30 cellular contexts compared by ENCODE assay signal in genomic region chr4:8005033-8005808, GRCh38.
"Had no signal": no experiment of that assay in that cellular context is flagged by ENCODE, and none has a peak within 500 bp of the region (broad histone marks: within the 10 kb centered on the region; RNA-seq: fewer than 3 reads in every experiment).

No MANE protein-coding gene starts in this region.

- H3K9me3 ChIP-seq: ascending aorta, breast epithelium, colonic mucosa, gastroesophageal sphincter had no signal

- H3K27ac Mint-ChIP-seq: activated CD4-positive, alpha-beta memory T cell treated with anti-CD3 and anti-CD28 coated beads, Interleukin-2, amount 10 ng/mL, durations not matched to agents 7 days and 5 days; activated CD4-positive, alpha-beta T cell treated with anti-CD3 and anti-CD28 coated beads for 36 hours; activated CD4-positive, alpha-beta T cell treated with anti-CD3 and anti-CD28 coated beads, Interleukin-2, amount 10 ng/mL, durations not matched to agents 7 days and 5 days; activated naive CD4-positive, alpha-beta T cell treated with anti-CD3 and anti-CD28 coated beads, Interleukin-2, amount 10 ng/mL, durations not matched to agents 7 days and 5 days; activated naive CD4-positive, alpha-beta T cell treated with anti-CD3 and anti-CD28 coated beads, Interleukin-2, amount 50 U/mL, for 72 hours; activated naive CD8-positive, alpha-beta T cell treated with anti-CD3 and anti-CD28 coated beads, Interleukin-2, amount 10 ng/mL, durations not matched to agents 7 days and 5 days; activated T-cell treated with anti-CD3 and anti-CD28 coated beads, Interleukin-2, amount 50 U/mL, for 72 hours; endodermal cell; T-helper 17 cell; T-helper 2 cell treated with Interferon-gamma antibody and Interleukin-4, amounts not matched to agents 5 μg/mL and 100 μg/mL, for 36 hours had no signal

- H3K4me1 Mint-ChIP-seq: activated CD4-positive, alpha-beta memory T cell treated with anti-CD3 and anti-CD28 coated beads, Interleukin-2, amount 10 ng/mL, durations not matched to agents 7 days and 5 days; activated CD4-positive, alpha-beta T cell treated with anti-CD3 and anti-CD28 coated beads for 36 hours; activated CD4-positive, alpha-beta T cell treated with anti-CD3 and anti-CD28 coated beads, Interleukin-2, amount 10 ng/mL, durations not matched to agents 7 days and 5 days; activated naive CD4-positive, alpha-beta T cell treated with anti-CD3 and anti-CD28 coated beads, Interleukin-2, amount 10 ng/mL, durations not matched to agents 7 days and 5 days; activated naive CD8-positive, alpha-beta T cell treated with anti-CD3 and anti-CD28 coated beads, Interleukin-2, amount 10 ng/mL, durations not matched to agents 7 days and 5 days had no signal

- H3K27ac ChIP-seq: ascending aorta, breast epithelium, cardiac muscle cell, colonic mucosa, gastroesophageal sphincter, WERI-Rb-1 had no signal

- H3K27me3 Mint-ChIP-seq: activated CD4-positive, alpha-beta memory T cell treated with anti-CD3 and anti-CD28 coated beads, Interleukin-2, amount 10 ng/mL, durations not matched to agents 7 days and 5 days; activated CD4-positive, alpha-beta T cell treated with anti-CD3 and anti-CD28 coated beads, Interleukin-2, amount 10 ng/mL, durations not matched to agents 7 days and 5 days; activated naive CD4-positive, alpha-beta T cell treated with anti-CD3 and anti-CD28 coated beads, Interleukin-2, amount 10 ng/mL, durations not matched to agents 7 days and 5 days; brain had no signal

- DNase-seq: activated CD4-positive, alpha-beta memory T cell treated with anti-CD3 and anti-CD28 coated beads, Interleukin-2, amount 10 ng/mL, durations not matched to agents 7 days and 5 days; activated CD4-positive, alpha-beta T cell treated with anti-CD3 and anti-CD28 coated beads for 36 hours; activated CD4-positive, alpha-beta T cell treated with anti-CD3 and anti-CD28 coated beads, Interleukin-2, amount 10 ng/mL, durations not matched to agents 7 days and 5 days; activated CD4-positive, alpha-beta T cell treated with anti-CD3 and anti-CD28 coated beads, Interleukin-2, amount 50 U/mL, for 4 hours; activated CD4-positive, CD25-positive, alpha-beta regulatory T cell; activated CD4-positive, CD25-positive, alpha-beta regulatory T cell treated with anti-CD3 and anti-CD28 coated beads, Interleukin-2, amount 50 U/mL, for 72 hours; activated gamma-delta T cell; activated naive CD4-positive, alpha-beta T cell; activated naive CD4-positive, alpha-beta T cell treated with anti-CD3 and anti-CD28 coated beads, Interleukin-2, amount 10 ng/mL, durations not matched to agents 7 days and 5 days; activated naive CD8-positive, alpha-beta T cell treated with anti-CD3 and anti-CD28 coated beads, Interleukin-2, amount 10 ng/mL, durations not matched to agents 7 days and 5 days; activated T-cell treated with anti-CD3 and anti-CD28 coated beads, Interleukin-2, amount 50 U/mL, for 1 hour; activated T-cell treated with anti-CD3 and anti-CD28 coated beads, Interleukin-2, amount 50 U/mL, for 72 hours; central memory CD4-positive, alpha-beta T cell; cerebellar nuclear complex; colonic mucosa; effector memory CD4-positive, alpha-beta T cell; endodermal cell; foreskin fibroblast; T-helper 1 cell; T-helper 17 cell; T1000; WERI-Rb-1 had no signal

- ATAC-seq: activated CD4-positive, alpha-beta T cell treated with anti-CD3 and anti-CD28 coated beads for 36 hours; activated naive CD4-positive, alpha-beta T cell treated with anti-CD3 and anti-CD28 coated beads, Interleukin-2, amount 50 U/mL, for 72 hours; activated T-cell treated with anti-CD3 and anti-CD28 coated beads, Interleukin-2, amount 50 U/mL, for 72 hours; esophagus mucosa; gastroesophageal sphincter; T-helper 17 cell had no signal

- H3K4me3 ChIP-seq: ascending aorta, breast epithelium, cardiac muscle cell, colonic mucosa, gastroesophageal sphincter had no signal

- H3K27me3 ChIP-seq: ascending aorta, breast epithelium, cardiac muscle cell, colonic mucosa, gastroesophageal sphincter had no signal

- H3K36me3 Mint-ChIP-seq: activated naive CD4-positive, alpha-beta T cell treated with anti-CD3 and anti-CD28 coated beads, Interleukin-2, amount 10 ng/mL, durations not matched to agents 7 days and 5 days; activated naive CD4-positive, alpha-beta T cell treated with anti-CD3 and anti-CD28 coated beads, Interleukin-2, amount 50 U/mL, for 72 hours; activated naive CD8-positive, alpha-beta T cell treated with anti-CD3 and anti-CD28 coated beads, Interleukin-2, amount 10 ng/mL, durations not matched to agents 7 days and 5 days had no signal

- H3K4me3 Mint-ChIP-seq: activated CD4-positive, alpha-beta memory T cell treated with anti-CD3 and anti-CD28 coated beads, Interleukin-2, amount 10 ng/mL, durations not matched to agents 7 days and 5 days; activated CD4-positive, alpha-beta T cell treated with anti-CD3 and anti-CD28 coated beads for 36 hours; activated CD4-positive, alpha-beta T cell treated with anti-CD3 and anti-CD28 coated beads, Interleukin-2, amount 10 ng/mL, durations not matched to agents 7 days and 5 days; activated naive CD4-positive, alpha-beta T cell treated with anti-CD3 and anti-CD28 coated beads, Interleukin-2, amount 10 ng/mL, durations not matched to agents 7 days and 5 days; activated naive CD8-positive, alpha-beta T cell treated with anti-CD3 and anti-CD28 coated beads, Interleukin-2, amount 10 ng/mL, durations not matched to agents 7 days and 5 days; activated T-cell treated with anti-CD3 and anti-CD28 coated beads, Interleukin-2, amount 50 U/mL, for 72 hours; brain; endodermal cell; T-helper 17 cell; T-helper 2 cell treated with Interferon-gamma antibody and Interleukin-4, amounts not matched to agents 5 μg/mL and 100 μg/mL, for 36 hours had no signal

- H3K36me3 ChIP-seq: breast epithelium, cardiac muscle cell, colonic mucosa, WERI-Rb-1 had no signal

- H3K4me1 ChIP-seq: ascending aorta, breast epithelium, colonic mucosa had no signal

- H3K9me3 Mint-ChIP-seq: activated CD4-positive, alpha-beta memory T cell treated with anti-CD3 and anti-CD28 coated beads, Interleukin-2, amount 10 ng/mL, durations not matched to agents 7 days and 5 days; activated CD4-positive, alpha-beta T cell treated with anti-CD3 and anti-CD28 coated beads, Interleukin-2, amount 10 ng/mL, durations not matched to agents 7 days and 5 days; activated naive CD4-positive, alpha-beta T cell treated with anti-CD3 and anti-CD28 coated beads, Interleukin-2, amount 10 ng/mL, durations not matched to agents 7 days and 5 days; activated naive CD4-positive, alpha-beta T cell treated with anti-CD3 and anti-CD28 coated beads, Interleukin-2, amount 50 U/mL, for 72 hours; activated naive CD8-positive, alpha-beta T cell treated with anti-CD3 and anti-CD28 coated beads, Interleukin-2, amount 10 ng/mL, durations not matched to agents 7 days and 5 days; activated T-cell treated with anti-CD3 and anti-CD28 coated beads, Interleukin-2, amount 50 U/mL, for 72 hours; endodermal cell; T-helper 2 cell treated with Interferon-gamma antibody and Interleukin-4, amounts not matched to agents 5 μg/mL and 100 μg/mL, for 36 hours had no signal
